Comparison of ENCODE assay signal across 12 cellular contexts in genomic region chr6:117463762-117464665, GRCh38. TPM values are rescaled to one million over a fixed set of nuclear protein-coding genes. Genes with fewer than 3 reads are reported as not detected.
DNase-seq lines count a peak whose midpoint lies in the region; ATAC-seq and TF ChIP-seq lines count a peak whose summit lies in the region.
"Had no signal": no experiment of that assay in that cellular context is flagged by ENCODE, and none has a peak within 500 bp of the region (broad histone marks: within the 10 kb centered on the region; RNA-seq: fewer than 3 reads in every experiment).

No MANE protein-coding gene starts in this region.

- H4K20me1 ChIP-seq in HCT116 (ENCODE audit: insufficient read depth), result no peaks in the 10 kb centered on the region

- H3K27ac Mint-ChIP-seq in Caco-2 (ENCODE audit: unreplicated experiment), result no peak overlapping the region
- H3K27ac Mint-ChIP-seq: naive B cell had no signal

- peak overlapping the region; percentile 67 for H2AFZ ChIP-seq in HCT116 (ENCODE audit: low read depth, low read length, poor library complexity, severe bottlenecking)

- H3K27ac ChIP-seq in HCT116 (ENCODE audit: low read depth, low read length) (no peak overlapping the region), RWPE2 (ENCODE audit: poor library complexity, severe bottlenecking) (peak overlapping the region; percentile 83), foreskin keratinocyte (no peak overlapping the region)
- H3K27ac ChIP-seq: upper lobe of left lung had no signal

- no peaks in the 10 kb centered on the region for H3K9me3 Mint-ChIP-seq in Caco-2 (ENCODE audit: unreplicated experiment)
- H3K9me3 Mint-ChIP-seq: naive B cell had no signal

- H3K4me3 ChIP-seq in GM12865 (ENCODE audit: low read depth, low read length) (no peak overlapping the region), HCT116 (replicated peaks in 1 of 2; ENCODE audit: low read depth in 1 of 2, low read length in 2 of 2) (no peak overlapping the region), RWPE2 (ENCODE audit: severe bottlenecking) (no peak overlapping the region), Caco-2 (ENCODE audit: low read depth, low read length) (no peak overlapping the region)
- H3K4me3 ChIP-seq: upper lobe of left lung had no signal

- H3K4me1 ChIP-seq in HCT116 (ENCODE audit: control insufficient read depth in 1 of 2, insufficient read depth in 2 of 2, low read length in 2 of 2) (peaks cover 0 to 14% of the 10 kb centered on the region in 2 experiments; a peak in 2 of 4 replicates), RWPE2 (ENCODE audit: insufficient read depth, poor library complexity, severe bottlenecking) (peaks cover 15% of the 10 kb centered on the region), foreskin keratinocyte (peaks cover 6% of the 10 kb centered on the region), Caco-2 (no peaks in the 10 kb centered on the region)

- POLR2A ChIA-PET in HCT116 (lab: Charles Lee) (no interaction called here), Caco-2 (lab: Charles Lee) (no interaction called here)

- intact Hi-C loops in HCT116 (cut with micrococcal nuclease), result no loop called here
- intact Hi-C loops in Caco-2 (cut with micrococcal nuclease; ENCODE audit: unreplicated experiment), result no loop called here

- TF ChIP-seq RAD21 in HCT116 (IDR thresholded peaks at IDR 0.05; ENCODE audit: low read depth), result no peak

- H3K4me2 ChIP-seq in HCT116 (ENCODE audit: low read length), result peak overlapping the region; percentile 39

- ATAC-seq in HCT116 (peak; percentile 59), RWPE2 (ENCODE audit: low read depth) (peak; percentile 95), foreskin keratinocyte (peak; percentile 98), GM19328 (IDR thresholded peaks at IDR 0.05; ENCODE audit: unreplicated experiment) (no peak)

- CTCF ChIA-PET in HCT116 (lab: Charles Lee) (interaction anchor here (1.1 kb wide), 1 partner anchor 14 kb away, joined by 4 read pairs; no protein-coding TSS in a partner anchor), Caco-2 (lab: Charles Lee) (no interaction called here)

- H3K4me3 Mint-ChIP-seq in Caco-2 (ENCODE audit: unreplicated experiment), result no peak overlapping the region
- H3K4me3 Mint-ChIP-seq: naive B cell had no signal

- no peaks in the 10 kb centered on the region for H3K27me3 Mint-ChIP-seq in Caco-2 (ENCODE audit: insufficient read depth, unreplicated experiment)

- H3K9me3 ChIP-seq in HCT116 (ENCODE audit: control insufficient read depth in 1 of 2, insufficient read depth in 1 of 2, low read depth in 1 of 2, low read length in 2 of 2), result no peaks in the 10 kb centered on the region
- no peaks in the 10 kb centered on the region for H3K9me3 ChIP-seq in RWPE2 (ENCODE audit: severe bottlenecking)
- no peaks in the 10 kb centered on the region for H3K9me3 ChIP-seq in Caco-2
- H3K9me3 ChIP-seq: upper lobe of left lung had no signal

- no peaks in the 10 kb centered on the region for H3K79me2 ChIP-seq in HCT116 (ENCODE audit: insufficient read depth, low read length)

- peaks cover 7% of the 10 kb centered on the region for H3K4me1 Mint-ChIP-seq in Caco-2 (ENCODE audit: low read depth, unreplicated experiment)
- H3K4me1 Mint-ChIP-seq: naive B cell had no signal

- no peak overlapping the region for H3K9ac ChIP-seq in HCT116 (ENCODE audit: low read length)

- TF ChIP-seq CTCF in GM12865 (IDR thresholded peaks at IDR 0.05; ENCODE audit: insufficient read depth, low read depth, low read length, missing control alignments), result no peak
- TF ChIP-seq CTCF in HCT116 (IDR thresholded peaks at IDR 0.05 in 2 of 3, conservative IDR thresholded peaks at IDR 0.05 in 1 of 3; ENCODE audit: borderline replicate concordance in 1 of 3, insufficient read depth in 1 of 3, low read depth in 2 of 3, low read length in 2 of 3), result no peak
- no peak for TF ChIP-seq CTCF in RWPE2 (IDR thresholded peaks at IDR 0.05; ENCODE audit: poor library complexity, severe bottlenecking)
- TF ChIP-seq CTCF in foreskin keratinocyte (conservative IDR thresholded peaks at IDR 0.05), result no peak
- no peak for TF ChIP-seq CTCF in Caco-2 (IDR thresholded peaks at IDR 0.05; ENCODE audit: insufficient read depth in 1 of 2, low read depth in 1 of 2, low read length in 1 of 2, severe bottlenecking in 1 of 2, unreplicated experiment in 1 of 2)

- H3K36me3 Mint-ChIP-seq in Caco-2 (ENCODE audit: insufficient read depth, unreplicated experiment), result peaks cover 6% of the 10 kb centered on the region
- H3K36me3 Mint-ChIP-seq: naive B cell had no signal

- RAD21 ChIA-PET in HCT116 (lab: Charles Lee; ENCODE audit: low non-redundant PET in 1 of 2, low total read pairs in 2 of 2, uncharacterized antibody in 2 of 2, unreplicated experiment in 2 of 2), result no interaction called here

- no peaks in the 10 kb centered on the region for H3K9me2 ChIP-seq in HCT116 (ENCODE audit: insufficient read depth)

- TF ChIP-seq POLR2A in HCT116 (IDR thresholded peaks at IDR 0.05; ENCODE audit: borderline replicate concordance, extremely low read depth, insufficient read depth, insufficient read length), result no peak

- DNase-seq in GM12865 (ENCODE audit: low read depth), result peak; percentile 36
- no peak for DNase-seq in HCT116 (ENCODE audit: low read depth, low spot score)
- no peak for DNase-seq in RWPE2 (ENCODE audit: low spot score)
- peak; percentile 68 to 82 for DNase-seq in foreskin keratinocyte
- no peak for DNase-seq in Caco-2
- DNase-seq in NCI-H748 treated with DMSO at 0.1 percent for 48 hours (lab: John Stamatoyannopoulos, UW), result no peak
- DNase-seq in putamen (ENCODE audit: low spot score), result no peak
- DNase-seq: anterior cingulate cortex, naive B cell, upper lobe of left lung had no signal

- H3K27me3 ChIP-seq in HCT116 (ENCODE audit: insufficient read depth, low read length), result no peaks in the 10 kb centered on the region
- H3K27me3 ChIP-seq in RWPE2 (ENCODE audit: insufficient read depth, poor library complexity, severe bottlenecking), result no peaks in the 10 kb centered on the region
- no peaks in the 10 kb centered on the region for H3K27me3 ChIP-seq in foreskin keratinocyte
- H3K27me3 ChIP-seq in Caco-2 (replicated peaks; ENCODE audit: control insufficient read depth, insufficient read depth, low read length), result no peaks in the 10 kb centered on the region
- H3K27me3 ChIP-seq: upper lobe of left lung had no signal

- BruUV-seq in HCT116 (replicated peaks; lab: Mats Ljungman, UMichigan) (no TSS peak), Caco-2 (replicated peaks; lab: Mats Ljungman, UMichigan) (no TSS peak)

- H3K36me3 ChIP-seq in HCT116 (ENCODE audit: control insufficient read depth in 1 of 2, insufficient read depth in 2 of 2, low read length in 2 of 2) (no peaks in the 10 kb centered on the region), RWPE2 (ENCODE audit: low read depth) (no peaks in the 10 kb centered on the region), Caco-2 (ENCODE audit: control insufficient read depth, insufficient read depth, low read length) (no peaks in the 10 kb centered on the region)
- H3K36me3 ChIP-seq: upper lobe of left lung had no signal

TF ChIP-seq in HCT116, 20 proteins besides CTCF, POLR2A, EP300 and RAD21:
- no peak for TF ChIP-seq ZFX (IDR thresholded peaks at IDR 0.05)
- TF ChIP-seq SP1 (IDR thresholded peaks at IDR 0.05; ENCODE audit: low read depth), result no peak
- TF ChIP-seq EZH2phosphoT487 (IDR thresholded peaks at IDR 0.05; ENCODE audit: borderline replicate concordance), result no peak
- peak; percentile 47 for TF ChIP-seq JUND (IDR thresholded peaks at IDR 0.05)
- no peak for TF ChIP-seq EGR1 (IDR thresholded peaks at IDR 0.05; ENCODE audit: low read depth)
- peak; percentile 67 for TF ChIP-seq FOSL1 (IDR thresholded peaks at IDR 0.05; ENCODE audit: low read depth)
- no peak for TF ChIP-seq YY1 (IDR thresholded peaks at IDR 0.05; ENCODE audit: extremely low read depth, insufficient replicate concordance, low read depth, low read length)
- no peak for TF ChIP-seq ATF3 (IDR thresholded peaks at IDR 0.05)

RNA-seq across cellular contexts. Expression of gene DCBLD1, which starts 18.5 kb away (rescaled TPM):
- 19.5 TPM for total RNA-seq in HCT116 (2021; ENCODE audit: unreplicated experiment)
- polyA plus RNA-seq in HCT116 (2012), result 10.8 and 15.0 TPM in 2 replicates
- total RNA-seq in foreskin keratinocyte, result 25.9 and 26.5 TPM in 2 replicates
- polyA plus RNA-seq in foreskin keratinocyte, result 10.1 and 12.0 TPM in 2 replicates
- total RNA-seq in Caco-2 (2022), result 69.3 and 73.4 TPM in 2 replicates

RNA-seq across cellular contexts. Expression of gene ROS1, which starts 38.3 kb away (rescaled TPM):
- total RNA-seq in HCT116 (2021; ENCODE audit: unreplicated experiment) (not detected), foreskin keratinocyte (0.10 TPM in 1 of 2 replicates, not detected in the other), Caco-2 (2022) (0.16 TPM in 1 of 2 replicates, not detected in the other)
- polyA plus RNA-seq in HCT116 (2012), result 0.01 TPM in 1 of 2 replicates, not detected in the other
- 0.03 TPM in 1 of 2 replicates, not detected in the other for polyA plus RNA-seq in foreskin keratinocyte
- total RNA-seq: NCI-H460 had no signal

Comparison
In these comparisons a context has a peak if more than half of its experiments do, and no peak if none do; other contexts are left out.
1. DNase-seq: peak in GM12865 (single experiment) and foreskin keratinocyte (2 of 2); none in HCT116 (single experiment), RWPE2 (single experiment), Caco-2 (0 of 2), NCI-H748 treated with DMSO at 0.1 percent for 48 hours (single experiment) and putamen (single experiment).